In the genomic region with DNA sequence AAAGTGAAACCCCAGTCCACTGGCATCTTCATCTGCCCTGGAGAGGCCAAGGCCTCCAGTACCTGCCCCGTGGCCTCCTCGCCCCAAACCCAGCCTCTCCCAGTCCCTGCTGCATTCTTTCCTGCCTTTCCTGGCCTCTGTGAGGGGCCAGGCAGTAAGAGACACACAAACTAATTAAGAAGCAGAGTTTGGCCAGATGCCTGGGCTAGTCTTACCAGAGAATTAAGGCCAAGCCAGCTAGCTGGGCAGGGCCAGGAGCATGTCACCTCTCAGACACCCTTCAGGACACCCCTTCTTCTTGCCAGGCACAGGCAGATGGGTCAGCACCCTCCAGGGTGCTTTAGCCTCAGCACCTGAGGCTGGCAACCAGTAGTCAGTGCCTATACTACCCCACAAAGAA, we compare ENCODE assay signal across 11 cellular contexts. TPM values are rescaled to one million over a fixed set of nuclear protein-coding genes. Genes with fewer than 3 reads are reported as not detected.
A peak's percentile ranks its signal among the peaks of the same experiment; 100 is the strongest.
DNase-seq lines count a peak whose midpoint lies in the region; ATAC-seq and TF ChIP-seq lines count a peak whose summit lies in the region.
"Had no signal": no experiment of that assay in that cellular context is flagged by ENCODE, and none has a peak within 500 bp of the region (broad histone marks: within the 10 kb centered on the region; RNA-seq: fewer than 3 reads in every experiment).

No MANE protein-coding gene starts in this region.

- TF ChIP-seq CTCF in chondrocyte (IDR thresholded peaks at IDR 0.05), result no peak
- no peak for TF ChIP-seq CTCF in osteoblast (IDR thresholded peaks at IDR 0.05; ENCODE audit: extremely low read depth, low read depth, low read length)
- TF ChIP-seq CTCF in body of pancreas (IDR thresholded peaks at IDR 0.05), result no peak

- no peak for TF ChIP-seq POLR2A in body of pancreas (IDR thresholded peaks at IDR 0.05)

- H3K36me3 ChIP-seq in osteoblast (ENCODE audit: insufficient read depth, low read length) (no peaks in the 10 kb centered on the region), body of pancreas (replicated peaks in 1 of 2; ENCODE audit: insufficient read depth in 1 of 2, low read depth in 2 of 2) (no peaks in the 10 kb centered on the region)
- H3K36me3 ChIP-seq: uterus had no signal

- DNase-seq in NCI-H82 (lab: John Stamatoyannopoulos, UW), result peak; percentile 49
- DNase-seq in NCI-H82 treated with DMSO at 0.1 percent for 48 hours (lab: John Stamatoyannopoulos, UW; ENCODE audit: unreplicated experiment), result no peak
- DNase-seq in NCI-H446 treated with DMSO at 0.1 percent for 48 hours (lab: John Stamatoyannopoulos, UW), result peak; percentile 44
- DNase-seq in chondrocyte (ENCODE audit: low spot score), result no peak
- peak; percentile 63 for DNase-seq in osteoblast (ENCODE audit: insufficient read length, low spot score, missing footprints)
- DNase-seq in putamen (ENCODE audit: low spot score), result no peak
- no peak for DNase-seq in body of pancreas
- no peak for DNase-seq in NCI-H1092 treated with DMSO at 0.1 percent for 48 hours (lab: John Stamatoyannopoulos, UW)
- DNase-seq: ACHN, NCI-H510A, uterus had no signal

- peak overlapping the region; percentile 89 for H3K4me3 Mint-ChIP-seq in chondrocyte (ENCODE audit: unreplicated experiment)

- H3K4me3 ChIP-seq in osteoblast (ENCODE audit: insufficient read depth, low read length) (peak overlapping the region; percentile 85), body of pancreas (no peak overlapping the region)

- H3K9me3 ChIP-seq in osteoblast (ENCODE audit: low read depth, low read length), result no peaks in the 10 kb centered on the region
- H3K9me3 ChIP-seq in body of pancreas, result no peaks in the 10 kb centered on the region
- H3K9me3 ChIP-seq: uterus had no signal

- intact Hi-C loops in body of pancreas (cut with DNase I), result no loop called here

- H3K27ac ChIP-seq in osteoblast (ENCODE audit: low read depth, low read length), result no peak overlapping the region
- no peak overlapping the region for H3K27ac ChIP-seq in body of pancreas
- H3K27ac ChIP-seq: uterus had no signal

- no peak for ATAC-seq in body of pancreas

- peaks cover 30% of the 10 kb centered on the region for H3K4me1 ChIP-seq in osteoblast (ENCODE audit: insufficient read depth, low read length)
- H3K4me1 ChIP-seq in body of pancreas, result peaks cover 36% of the 10 kb centered on the region

- H3K27ac Mint-ChIP-seq in chondrocyte (ENCODE audit: unreplicated experiment), result peak overlapping the region; percentile 65

- no peaks in the 10 kb centered on the region for H3K9me3 Mint-ChIP-seq in chondrocyte (ENCODE audit: low read depth)

- H4K20me1 ChIP-seq in osteoblast (ENCODE audit: insufficient read depth, low read length), result peaks cover 19% of the 10 kb centered on the region

- peak overlapping the region; percentile 95 for H3K4me2 ChIP-seq in osteoblast (ENCODE audit: insufficient read depth, low read length)

- H3K4me1 Mint-ChIP-seq in chondrocyte (ENCODE audit: low read depth), result peaks cover 23% of the 10 kb centered on the region

- peaks cover 19% of the 10 kb centered on the region for H3K27me3 ChIP-seq in osteoblast (ENCODE audit: insufficient read depth, low read length)
- H3K27me3 ChIP-seq in body of pancreas, result peaks cover 0 to 15% of the 10 kb centered on the region in 2 donors
- H3K27me3 ChIP-seq: uterus had no signal

- H3K36me3 Mint-ChIP-seq in chondrocyte (ENCODE audit: low read depth), result no peaks in the 10 kb centered on the region

- H3K27me3 Mint-ChIP-seq in chondrocyte (ENCODE audit: low read depth), result no peaks in the 10 kb centered on the region

- 94 to 100% methylated on average over 1 to 2 of the region's 2 CpGs for WGBS in body of pancreas, 2 donors

- peaks cover 3% of the 10 kb centered on the region for H3K79me2 ChIP-seq in osteoblast (ENCODE audit: insufficient read depth, low read length)

- no peak overlapping the region for H2AFZ ChIP-seq in osteoblast (ENCODE audit: low read length)

RNA-seq across cellular contexts. Expression of a gene that starts 2.4 kb away (rescaled TPM):
- total RNA-seq in chondrocyte (17.3 to 30.2 TPM (median 22.5 TPM) in 3 replicates), osteoblast (6.2 and 10.6 TPM in 2 replicates), body of pancreas (1 to 10 TPM in 1 of 2 donors, under 1 TPM in 1; 0.33 to 1.0 TPM)

Comparison
In these comparisons a context has a peak if more than half of its experiments do, and no peak if none do; other contexts are left out.
1. DNase-seq: peak in NCI-H82 (single experiment), NCI-H446 treated with DMSO at 0.1 percent for 48 hours (single experiment) and osteoblast (single experiment); none in NCI-H82 treated with DMSO at 0.1 percent for 48 hours (single experiment), chondrocyte (single experiment), putamen (single experiment), body of pancreas (0 of 4) and NCI-H1092 treated with DMSO at 0.1 percent for 48 hours (single experiment).